ENCODE assay signal across 22 cellular contexts in genomic region chr9:107328510-107328909, GRCh38.
"Had no signal": no experiment of that assay in that cellular context is flagged by ENCODE, and none has a peak within 500 bp of the region (broad histone marks: within the 10 kb centered on the region; RNA-seq: fewer than 3 reads in every experiment).

No MANE protein-coding gene starts in this region.

- H2AFZ ChIP-seq: hepatocyte had no signal

- H3K27me3 ChIP-seq: esophagus squamous epithelium, hepatocyte, pancreas, right atrium auricular region, tibial nerve had no signal

- H3K27ac Mint-ChIP-seq: activated CD4-positive, alpha-beta memory T cell treated with anti-CD3 and anti-CD28 coated beads, Interleukin-2, amount 10 ng/mL, durations not matched to agents 7 days and 5 days; activated CD4-positive, alpha-beta T cell treated with anti-CD3 and anti-CD28 coated beads, Interleukin-2, amount 10 ng/mL, durations not matched to agents 7 days and 5 days; activated naive CD4-positive, alpha-beta T cell treated with anti-CD3 and anti-CD28 coated beads, Interleukin-2, amount 10 ng/mL, durations not matched to agents 7 days and 5 days had no signal

- H3K27ac ChIP-seq: epithelial cell of prostate, esophagus squamous epithelium, hepatocyte, pancreas, right atrium auricular region, tibial nerve had no signal

- H3K27me3 Mint-ChIP-seq: activated CD4-positive, alpha-beta memory T cell treated with anti-CD3 and anti-CD28 coated beads, Interleukin-2, amount 10 ng/mL, durations not matched to agents 7 days and 5 days; activated CD4-positive, alpha-beta T cell treated with anti-CD3 and anti-CD28 coated beads, Interleukin-2, amount 10 ng/mL, durations not matched to agents 7 days and 5 days; activated naive CD4-positive, alpha-beta T cell treated with anti-CD3 and anti-CD28 coated beads, Interleukin-2, amount 10 ng/mL, durations not matched to agents 7 days and 5 days; central memory CD8-positive, alpha-beta T cell; naive thymus-derived CD4-positive, alpha-beta T cell had no signal

- H3K4me2 ChIP-seq: hepatocyte had no signal

- ATAC-seq: naive thymus-derived CD4-positive, alpha-beta T cell; pancreas had no signal

- DNase-seq: activated CD4-positive, alpha-beta memory T cell treated with anti-CD3 and anti-CD28 coated beads, Interleukin-2, amount 10 ng/mL, durations not matched to agents 7 days and 5 days; activated CD4-positive, alpha-beta T cell treated with anti-CD3 and anti-CD28 coated beads, Interleukin-2, amount 10 ng/mL, durations not matched to agents 7 days and 5 days; activated CD4-positive, CD25-positive, alpha-beta regulatory T cell treated with anti-CD3 and anti-CD28 coated beads, Interleukin-2, amount 50 U/mL, for 72 hours; activated CD8-positive, alpha-beta memory T cell treated with anti-CD3 and anti-CD28 coated beads, Interleukin-2, amount 50 U/mL, for 48 hours; activated effector memory CD4-positive, alpha-beta T cell treated with anti-CD3 and anti-CD28 coated beads, Interleukin-2, amount 50 U/mL, for 16 hours; activated naive CD4-positive, alpha-beta T cell treated with anti-CD3 and anti-CD28 coated beads, Interleukin-2, amount 10 ng/mL, durations not matched to agents 7 days and 5 days; dermis blood vessel endothelial cell; effector CD4-positive, alpha-beta T cell; esophagus squamous epithelium; islet precursor cell; midbrain; naive thymus-derived CD4-positive, alpha-beta T cell; pancreas; stimulated activated CD4-positive, alpha-beta T cell treated with anti-CD3 and anti-CD28 coated beads, Interleukin-15, amount 100 ng/mL, for 24 hours; stimulated activated CD4-positive, alpha-beta T cell treated with anti-CD3 and anti-CD28 coated beads, Interleukin-2, amount 100 ng/mL, for 24 hours; stimulated activated naive CD4-positive, alpha-beta T cell; T-helper 2 cell had no signal

- H3K4me3 ChIP-seq: esophagus squamous epithelium, hepatocyte, pancreas, right atrium auricular region, tibial nerve had no signal

- H3K4me3 Mint-ChIP-seq: activated CD4-positive, alpha-beta memory T cell treated with anti-CD3 and anti-CD28 coated beads, Interleukin-2, amount 10 ng/mL, durations not matched to agents 7 days and 5 days; activated CD4-positive, alpha-beta T cell treated with anti-CD3 and anti-CD28 coated beads, Interleukin-2, amount 10 ng/mL, durations not matched to agents 7 days and 5 days; activated naive CD4-positive, alpha-beta T cell treated with anti-CD3 and anti-CD28 coated beads, Interleukin-2, amount 10 ng/mL, durations not matched to agents 7 days and 5 days; central memory CD8-positive, alpha-beta T cell; naive thymus-derived CD4-positive, alpha-beta T cell had no signal

- H3K9me3 Mint-ChIP-seq: central memory CD8-positive, alpha-beta T cell had no signal

- H3K4me1 ChIP-seq: esophagus squamous epithelium, pancreas, right atrium auricular region had no signal
